In genomic region chr21:33127154-33127893, GRCh38 we compare ENCODE assay signal across 8 cellular contexts. TPM values are rescaled to one million over a fixed set of nuclear protein-coding genes. Genes with fewer than 3 reads are reported as not detected.
DNase-seq lines count a peak whose midpoint lies in the region; ATAC-seq, FAIRE-seq and TF ChIP-seq lines count a peak whose summit lies in the region.

No MANE protein-coding gene starts in this region.

- H3K9ac ChIP-seq in kidney (ENCODE audit: low read length in 2 of 2): no peak overlapping the region

- H3K9me3 Mint-ChIP-seq in activated B cell treated with CpG ODN at 0.5 μM for 24 hours: no peaks in the 10 kb centered on the region

- peaks cover 38% of the 10 kb centered on the region for H3K27me3 Mint-ChIP-seq in activated B cell treated with CpG ODN at 0.5 μM for 24 hours

- no peak for DNase-seq in AG09309 (ENCODE audit: low read depth)
- peak; percentile 66 for DNase-seq in NCI-H128 (lab: John Stamatoyannopoulos, UW; ENCODE audit: unreplicated experiment)
- DNase-seq in activated B cell treated with CpG ODN at 0.5 μM for 24 hours: no peak
- peak; percentile 29 for DNase-seq in central memory CD4-positive, alpha-beta T cell
- no peak for DNase-seq in kidney
- peak; percentile 74 for DNase-seq in stimulated activated CD4-positive, alpha-beta T cell treated with anti-CD3 and anti-CD28 coated beads, Interleukin-15, amount 100 ng/mL, for 24 hours
- DNase-seq in NCI-H446 treated with DMSO at 0.1 percent for 48 hours (lab: John Stamatoyannopoulos, UW): no peak

- peaks cover 0 to 2% of the 10 kb centered on the region in 2 donors for H3K4me1 ChIP-seq in kidney (ENCODE audit: control insufficient read depth in 1 of 2, insufficient read depth in 1 of 2, low read depth in 1 of 2, low read length in 2 of 2)

- H3K4me3 ChIP-seq in AG09309 (ENCODE audit: control insufficient read depth, low read depth, low read length): peak overlapping the region; percentile 9
- H3K4me3 ChIP-seq in kidney (ENCODE audit: low read length in 2 of 2): peak overlapping the region; percentile 61 to 70

- H3K4me3 Mint-ChIP-seq in activated B cell treated with CpG ODN at 0.5 μM for 24 hours: peak overlapping the region; percentile 42

- TF ChIP-seq CTCF in AG09309 (IDR thresholded peaks at IDR 0.05; ENCODE audit: control insufficient read depth, insufficient read depth, low read depth, low read length, missing control alignments) (peak; percentile 76), activated B cell treated with CpG ODN at 0.5 μM for 24 hours (IDR thresholded peaks at IDR 0.05) (no peak), kidney (IDR thresholded peaks at IDR 0.05; ENCODE audit: borderline replicate concordance, extremely low read depth, insufficient read depth) (peak; percentile 80)

- intact Hi-C loops in activated B cell treated with CpG ODN at 0.5 μM for 24 hours (cut with micrococcal nuclease) (loop anchor here (5.0 kb wide), 1 partner anchor 185 kb away; no protein-coding TSS in a partner anchor), kidney (cut with DNase I) (no loop called here)

- peaks cover 6% of the 10 kb centered on the region for H3K4me1 Mint-ChIP-seq in activated B cell treated with CpG ODN at 0.5 μM for 24 hours

- no peak overlapping the region for H3K27ac Mint-ChIP-seq in activated B cell treated with CpG ODN at 0.5 μM for 24 hours

- ATAC-seq in GM19025 (IDR thresholded peaks at IDR 0.05; ENCODE audit: low read depth, unreplicated experiment) (peak; percentile 51), activated B cell treated with CpG ODN at 0.5 μM for 24 hours (ENCODE audit: low read depth) (no peak)

- no peak for FAIRE-seq in kidney (lab: Jason Lieb, UNC)

- H3K36me3 Mint-ChIP-seq in activated B cell treated with CpG ODN at 0.5 μM for 24 hours (ENCODE audit: low read depth): no peaks in the 10 kb centered on the region

- POLR2A ChIA-PET in activated B cell treated with CpG ODN at 0.5 μM for 24 hours (lab: Charles Lee): no interaction called here

- CTCF ChIA-PET in activated B cell treated with CpG ODN at 0.5 μM for 24 hours (lab: Charles Lee): no interaction called here

- H3K36me3 ChIP-seq in kidney (ENCODE audit: control insufficient read depth in 1 of 2, insufficient read depth in 2 of 2, low read length in 2 of 2): no peaks in the 10 kb centered on the region

- H3K27ac ChIP-seq in kidney (ENCODE audit: low read depth in 2 of 2, low read length in 2 of 2): no peak overlapping the region

- H3K9me3 ChIP-seq in kidney (ENCODE audit: control insufficient read depth in 1 of 2, low read length in 2 of 2): no peaks in the 10 kb centered on the region

RNA-seq across cellular contexts. Expression of gene OLIG1, which starts 57.4 kb away (rescaled TPM):
- total RNA-seq in activated B cell treated with CpG ODN at 0.5 μM for 24 hours: not detected in 2 replicates
- 1.5 TPM for total RNA-seq in kidney
- 18.2 TPM for polyA plus RNA-seq in kidney (ENCODE audit: insufficient read depth, low read depth, low replicate concordance)

Comparison
In these comparisons a context has a peak if more than half of its experiments do, and no peak if none do; other contexts are left out.
1. DNase-seq: peak in NCI-H128 (single experiment), central memory CD4-positive, alpha-beta T cell (single experiment) and stimulated activated CD4-positive, alpha-beta T cell treated with anti-CD3 and anti-CD28 coated beads, Interleukin-15, amount 100 ng/mL, for 24 hours (single experiment); none in AG09309 (single experiment), activated B cell treated with CpG ODN at 0.5 μM for 24 hours (single experiment), kidney (single experiment) and NCI-H446 treated with DMSO at 0.1 percent for 48 hours (single experiment).